8 cellular contexts compared by ENCODE assay signal in genomic region chr11:102564110-102564509, GRCh38. TPM values are rescaled to one million over a fixed set of nuclear protein-coding genes. Genes with fewer than 3 reads are reported as not detected.
DNase-seq lines count a peak whose midpoint lies in the region; TF ChIP-seq lines count a peak whose summit lies in the region.

No MANE protein-coding gene starts in this region.

- H3K27me3 ChIP-seq in GM23248 (replicated peaks; ENCODE audit: insufficient read depth) (0 out of 2 replicates have a peak, but pooled peaks cover 3% of the 10 kb centered on the region), MM.1S (replicated peaks; ENCODE audit: insufficient read depth, low read length) (peaks cover 65% of the 10 kb centered on the region), neural progenitor cell (no peaks in the 10 kb centered on the region)

- H4K20me1 ChIP-seq in GM23248 (ENCODE audit: insufficient read depth) (no peaks in the 10 kb centered on the region), MM.1S (ENCODE audit: insufficient read depth, low read length) (no peaks in the 10 kb centered on the region; the same call in 1 of the 2 replicates), neural progenitor cell (ENCODE audit: low read depth) (no peaks in the 10 kb centered on the region)

- H3K27ac Mint-ChIP-seq in neural progenitor cell = no peak overlapping the region

- H3K9me3 ChIP-seq in GM23248 (ENCODE audit: low read depth) (no peaks in the 10 kb centered on the region), MM.1S (replicated peaks; ENCODE audit: insufficient read depth, low read length) (no peaks in the 10 kb centered on the region), neural progenitor cell (ENCODE audit: low read depth) (no peaks in the 10 kb centered on the region)

- H3K9me2 ChIP-seq in GM23248 (ENCODE audit: insufficient read depth) (no peaks in the 10 kb centered on the region), MM.1S (replicated peaks; ENCODE audit: insufficient read depth, low read length) (no peaks in the 10 kb centered on the region)

- H3K4me2 ChIP-seq in GM23248 (ENCODE audit: unreplicated experiment) (peak overlapping the region; percentile 47), MM.1S (ENCODE audit: low read depth, low read length) (no peak overlapping the region), neural progenitor cell (no peak overlapping the region)

- H3K9me3 Mint-ChIP-seq in neural progenitor cell = peaks cover 9% of the 10 kb centered on the region

- no peaks in the 10 kb centered on the region for H3K27me3 Mint-ChIP-seq in neural progenitor cell (ENCODE audit: insufficient read depth, low read depth)

- H3K79me2 ChIP-seq in GM23248 (ENCODE audit: insufficient read depth) = no peaks in the 10 kb centered on the region
- no peaks in the 10 kb centered on the region for H3K79me2 ChIP-seq in MM.1S (ENCODE audit: low read length)
- H3K79me2 ChIP-seq in neural progenitor cell (ENCODE audit: low read depth) = no peaks in the 10 kb centered on the region

- H3K9ac ChIP-seq in GM23248 = no peak overlapping the region
- H3K9ac ChIP-seq in MM.1S (ENCODE audit: low read length) = no peak overlapping the region
- H3K9ac ChIP-seq in neural progenitor cell = no peak overlapping the region

- H3F3A ChIP-seq in GM23248 (ENCODE audit: insufficient read depth) (peaks cover 4% of the 10 kb centered on the region), MM.1S (ENCODE audit: insufficient read depth, low read length) (peaks cover 13% of the 10 kb centered on the region), neural progenitor cell (ENCODE audit: low read depth) (no peaks in the 10 kb centered on the region)

- H3K36me3 Mint-ChIP-seq in neural progenitor cell = no peaks in the 10 kb centered on the region

- no peak overlapping the region for H2AFZ ChIP-seq in GM23248
- no peak overlapping the region for H2AFZ ChIP-seq in MM.1S (ENCODE audit: low read length)
- H2AFZ ChIP-seq in neural progenitor cell (replicated peaks) = no peak overlapping the region

- H3K4me3 Mint-ChIP-seq in neural progenitor cell = no peak overlapping the region

- WGBS in GM23248 (ENCODE audit: low coverage in 1 of 2, low lambda C conversion rate in 2 of 2, missing lambda C conversion rate in 2 of 2), 2 experiments = 35 to 52% methylated on average over 2 of the region's 2 CpGs

- peaks cover 13% of the 10 kb centered on the region for H3K4me1 ChIP-seq in GM23248 (ENCODE audit: insufficient read depth)
- H3K4me1 ChIP-seq in MM.1S (ENCODE audit: low read length) = peaks cover 22% of the 10 kb centered on the region
- H3K4me1 ChIP-seq in neural progenitor cell = peaks cover 5% of the 10 kb centered on the region

- H3K27ac ChIP-seq in GM23248 = no peak overlapping the region
- no peak overlapping the region for H3K27ac ChIP-seq in MM.1S (ENCODE audit: low read length)
- H3K27ac ChIP-seq in neural progenitor cell = no peak overlapping the region

- H3K4me1 Mint-ChIP-seq in neural progenitor cell = no peaks in the 10 kb centered on the region

- H3K36me3 ChIP-seq in GM23248 (ENCODE audit: low read depth) (no peaks in the 10 kb centered on the region), MM.1S (replicated peaks; ENCODE audit: insufficient read depth, low read length) (no peaks in the 10 kb centered on the region), neural progenitor cell (no peaks in the 10 kb centered on the region)

- DNase-seq in GM04503 (ENCODE audit: low read depth) (peak; percentile 19), GM23248 (peak; percentile 87), MM.1S (peak; percentile 21), fibroblast of villous mesenchyme (ENCODE audit: low read depth) (peak; percentile 75), neural progenitor cell (ENCODE audit: low spot score) (no peak), cerebellar cortex (ENCODE audit: low spot score) (no peak)
- DNase-seq in stimulated activated naive CD4-positive, alpha-beta T cell (lab: John Stamatoyannopoulos, UW) = no peak
- no peak for DNase-seq in effector CD8-positive, alpha-beta T cell (lab: John Stamatoyannopoulos, UW)

- H3K4me3 ChIP-seq in GM23248 = no peak overlapping the region
- no peak overlapping the region for H3K4me3 ChIP-seq in MM.1S (ENCODE audit: low read length)
- H3K4me3 ChIP-seq in fibroblast of villous mesenchyme (ENCODE audit: low read depth, low read length) = no peak overlapping the region
- H3K4me3 ChIP-seq in neural progenitor cell = no peak overlapping the region

- in situ Hi-C loops in GM23248 (cut with MboI) = no loop called here

- TF ChIP-seq CTCF in MM.1S (IDR thresholded peaks at IDR 0.05; ENCODE audit: low read length) (no peak), fibroblast of villous mesenchyme (IDR thresholded peaks at IDR 0.05; ENCODE audit: insufficient read depth, low read depth, low read length) (no peak), neural progenitor cell (IDR thresholded peaks at IDR 0.05) (no peak)

RNA-seq across cellular contexts. Expression of gene MMP7, which starts 33.6 kb away (rescaled TPM):
- not detected in 2 replicates for total RNA-seq in GM23248 (2014; rRNA removed; shearing (Covaris generic))
- polyA plus RNA-seq in GM23248 (2016; fragmentation: Nextera tagmentation; extraction: Ambion mirVana) = not detected in 2 replicates
- total RNA-seq in fibroblast of villous mesenchyme (0.43 and 2.6 TPM in 2 replicates), neural progenitor cell (ENCODE audit: low replicate concordance) (not detected in 2 replicates)

Comparison
In these comparisons a context has a peak if more than half of its experiments do, and no peak if none do; other contexts are left out.
1. DNase-seq: peak in GM04503 (single experiment), GM23248 (single experiment), MM.1S (single experiment) and fibroblast of villous mesenchyme (single experiment); none in stimulated activated naive CD4-positive, alpha-beta T cell (0 of 6), neural progenitor cell (single experiment), effector CD8-positive, alpha-beta T cell (single experiment) and cerebellar cortex (single experiment).